ENCODE assay signal across 8 cellular contexts in the genomic region with DNA sequence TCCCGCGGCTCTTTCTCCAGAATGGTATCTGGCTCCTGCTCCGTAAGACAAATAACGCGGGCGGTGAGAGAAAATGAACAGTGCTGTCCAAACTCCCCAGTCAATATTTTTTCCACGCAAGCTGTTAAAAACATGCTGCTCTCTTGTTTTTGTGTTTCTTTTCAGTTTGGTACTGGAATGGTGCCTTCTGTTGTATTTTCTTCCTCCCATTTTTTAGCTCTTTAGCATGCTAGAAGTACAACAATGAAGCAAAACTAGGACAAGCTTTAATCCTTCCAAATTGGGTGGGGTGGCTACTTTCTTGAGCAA. TPM values are rescaled to one million over a fixed set of nuclear protein-coding genes. Genes with fewer than 3 reads are reported as not detected.
DNase-seq lines count a peak whose midpoint lies in the region; ATAC-seq, FAIRE-seq and TF ChIP-seq lines count a peak whose summit lies in the region.

No MANE protein-coding gene starts in this region.

- peaks cover 3 to 7% of the 10 kb centered on the region in 2 donors for H3K4me1 ChIP-seq in small intestine (ENCODE audit: control insufficient read depth in 2 of 2, insufficient read depth in 1 of 2, low read depth in 1 of 2, low read length in 1 of 2)

- ATAC-seq in GM21723 (IDR thresholded peaks at IDR 0.05; ENCODE audit: unreplicated experiment): peak; percentile 13
- no peak for ATAC-seq in WTC11
- peak; percentile 57 for ATAC-seq in left ventricle myocardium superior
- ATAC-seq in GM19023 (IDR thresholded peaks at IDR 0.05; ENCODE audit: unreplicated experiment): no peak

- H3K9me3 ChIP-seq in small intestine (ENCODE audit: control insufficient read depth, low read depth): no peaks in the 10 kb centered on the region

- no peaks in the 10 kb centered on the region for H3K27me3 Mint-ChIP-seq in WTC11 (ENCODE audit: low read depth)

- intact Hi-C loops in left ventricle myocardium superior (cut with micrococcal nuclease): loop anchor here (10.0 kb wide), 1 partner anchor 78 kb away; no protein-coding TSS in a partner anchor

- CTCF ChIA-PET in AG04449 (lab: Yijun Ruan, JAX): interaction anchor here (0.8 to 13.3 kb wide), 15 partner anchors 10 to 313 kb away, joined by 3 to 137 read pairs (median 3); a partner anchor contains a TSS
- CTCF ChIA-PET in WTC11 (lab: Charles Lee): interaction anchor here (0.8 to 2.2 kb wide), 10 partner anchors 10 to 312 kb away, joined by 3 to 18 read pairs (median 4); a partner anchor contains a TSS

- H3K36me3 Mint-ChIP-seq in WTC11: peaks cover 28% of the 10 kb centered on the region

- no peak for TF ChIP-seq CTCF in AG04449 (IDR thresholded peaks at IDR 0.05; ENCODE audit: insufficient read depth, low read length, missing control alignments)
- no peak for TF ChIP-seq CTCF in WTC11 (IDR thresholded peaks at IDR 0.05)

- POLR2A ChIA-PET in AG04449 (lab: Yijun Ruan, JAX) (interaction anchor here (1.1 to 1.4 kb wide), 2 partner anchors 29 to 164 kb away, joined by 3 read pairs; no protein-coding TSS in a partner anchor), WTC11 (lab: Charles Lee) (interaction anchor here (0.9 to 1.4 kb wide), 9 partner anchors 10 to 227 kb away, joined by 3 to 6 read pairs (median 4); a partner anchor contains a TSS)

- DNase-seq in AG04449 (ENCODE audit: low read depth, low spot score) (no peak), WTC11 (ENCODE audit: low spot score) (no peak), left ventricle myocardium superior (no peak), small intestine (no peak), foreskin melanocyte (no peak), COR-L47 (lab: John Stamatoyannopoulos, UW) (no peak)

- peak overlapping the region; percentile 82 to 96 for H3K27ac ChIP-seq in small intestine (ENCODE audit: low read depth in 1 of 2, low read length in 1 of 2)

- H3K4me3 Mint-ChIP-seq in WTC11: peak overlapping the region; percentile 87

- FAIRE-seq in small intestine (lab: Jason Lieb, UNC): no peak

- peak overlapping the region; percentile 95 for H3K4me3 ChIP-seq in AG04449 (ENCODE audit: low read depth, low read length)
- peak overlapping the region; percentile 19 to 88 for H3K4me3 ChIP-seq in small intestine (ENCODE audit: low read depth in 1 of 2, low read length in 2 of 2)

- H3K27me3 ChIP-seq in small intestine (ENCODE audit: control insufficient read depth in 2 of 2, insufficient read depth in 2 of 2, low read length in 2 of 2): no peaks in the 10 kb centered on the region

- no peaks in the 10 kb centered on the region for H3K9me3 Mint-ChIP-seq in WTC11

- peak overlapping the region; percentile 98 for H3K27ac Mint-ChIP-seq in WTC11

- WGBS in small intestine, 3 donors: 2 to 5% (median 3%) methylated on average over 7 of the region's 7 CpGs

- peaks cover 0 to 2% of the 10 kb centered on the region in 2 donors for H3K36me3 ChIP-seq in small intestine (ENCODE audit: control insufficient read depth in 2 of 2, insufficient read depth in 2 of 2, low read length in 2 of 2)

- peaks cover 50% of the 10 kb centered on the region for H3K4me1 Mint-ChIP-seq in WTC11

TF ChIP-seq in WTC11, 78 proteins besides CTCF, POLR2A, EP300 and RAD21:
- TF ChIP-seq ATF1 (CRISPR knock-in tag; IDR thresholded peaks at IDR 0.05) (no peak), ELF4 (CRISPR knock-in tag; IDR thresholded peaks at IDR 0.05; ENCODE audit: low read depth) (no peak), MYBL2 (CRISPR knock-in tag; IDR thresholded peaks at IDR 0.05) (no peak), OVOL2 (CRISPR knock-in tag; IDR thresholded peaks at IDR 0.05; ENCODE audit: borderline replicate concordance) (no peak), TP53 (CRISPR knock-in tag; IDR thresholded peaks at IDR 0.05) (no peak), ETV6 (CRISPR knock-in tag; IDR thresholded peaks at IDR 0.05) (no peak)
- TF ChIP-seq, protein P1, sequence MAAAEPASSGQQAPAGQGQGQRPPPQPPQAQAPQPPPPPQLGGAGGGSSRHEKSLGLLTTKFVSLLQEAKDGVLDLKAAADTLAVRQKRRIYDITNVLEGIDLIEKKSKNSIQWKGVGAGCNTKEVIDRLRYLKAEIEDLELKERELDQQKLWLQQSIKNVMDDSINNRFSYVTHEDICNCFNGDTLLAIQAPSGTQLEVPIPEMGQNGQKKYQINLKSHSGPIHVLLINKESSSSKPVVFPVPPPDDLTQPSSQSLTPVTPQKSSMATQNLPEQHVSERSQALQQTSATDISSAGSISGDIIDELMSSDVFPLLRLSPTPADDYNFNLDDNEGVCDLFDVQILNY (CRISPR knock-in tag; IDR thresholded peaks at IDR 0.05): 0 out of 2 replicates have a peak, but pooled peaks have one; percentile 2
- TF ChIP-seq, protein P2, sequence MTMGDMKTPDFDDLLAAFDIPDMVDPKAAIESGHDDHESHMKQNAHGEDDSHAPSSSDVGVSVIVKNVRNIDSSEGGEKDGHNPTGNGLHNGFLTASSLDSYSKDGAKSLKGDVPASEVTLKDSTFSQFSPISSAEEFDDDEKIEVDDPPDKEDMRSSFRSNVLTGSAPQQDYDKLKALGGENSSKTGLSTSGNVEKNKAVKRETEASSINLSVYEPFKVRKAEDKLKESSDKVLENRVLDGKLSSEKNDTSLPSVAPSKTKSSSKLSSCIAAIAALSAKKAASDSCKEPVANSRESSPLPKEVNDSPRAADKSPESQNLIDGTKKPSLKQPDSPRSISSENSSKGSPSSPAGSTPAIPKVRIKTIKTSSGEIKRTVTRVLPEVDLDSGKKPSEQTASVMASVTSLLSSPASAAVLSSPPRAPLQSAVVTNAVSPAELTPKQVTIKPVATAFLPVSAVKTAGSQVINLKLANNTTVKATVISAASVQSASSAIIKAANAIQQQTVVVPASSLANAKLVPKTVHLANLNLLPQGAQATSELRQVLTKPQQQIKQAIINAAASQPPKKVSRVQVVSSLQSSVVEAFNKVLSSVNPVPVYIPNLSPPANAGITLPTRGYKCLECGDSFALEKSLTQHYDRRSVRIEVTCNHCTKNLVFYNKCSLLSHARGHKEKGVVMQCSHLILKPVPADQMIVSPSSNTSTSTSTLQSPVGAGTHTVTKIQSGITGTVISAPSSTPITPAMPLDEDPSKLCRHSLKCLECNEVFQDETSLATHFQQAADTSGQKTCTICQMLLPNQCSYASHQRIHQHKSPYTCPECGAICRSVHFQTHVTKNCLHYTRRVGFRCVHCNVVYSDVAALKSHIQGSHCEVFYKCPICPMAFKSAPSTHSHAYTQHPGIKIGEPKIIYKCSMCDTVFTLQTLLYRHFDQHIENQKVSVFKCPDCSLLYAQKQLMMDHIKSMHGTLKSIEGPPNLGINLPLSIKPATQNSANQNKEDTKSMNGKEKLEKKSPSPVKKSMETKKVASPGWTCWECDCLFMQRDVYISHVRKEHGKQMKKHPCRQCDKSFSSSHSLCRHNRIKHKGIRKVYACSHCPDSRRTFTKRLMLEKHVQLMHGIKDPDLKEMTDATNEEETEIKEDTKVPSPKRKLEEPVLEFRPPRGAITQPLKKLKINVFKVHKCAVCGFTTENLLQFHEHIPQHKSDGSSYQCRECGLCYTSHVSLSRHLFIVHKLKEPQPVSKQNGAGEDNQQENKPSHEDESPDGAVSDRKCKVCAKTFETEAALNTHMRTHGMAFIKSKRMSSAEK (CRISPR knock-in tag; IDR thresholded peaks at IDR 0.05; ENCODE audit: borderline replicate concordance): no peak

RNA-seq across cellular contexts. Expression of a gene that starts 0.6 kb away (rescaled TPM):
- total RNA-seq in WTC11 (2021) (74.5 to 87.7 TPM (median 75.2 TPM) in 3 replicates), left ventricle myocardium superior (7.4 TPM)
- 10 to 100 TPM in 2 of 3 donors, 1 to 10 TPM in 1; 9.5 to 16.5 (median 12.3) TPM for polyA plus RNA-seq in small intestine

Comparison
In these comparisons a context has a peak if more than half of its experiments do, and no peak if none do; other contexts are left out.
1. ATAC-seq: peak in GM21723 (single experiment) and left ventricle myocardium superior (single experiment); none in WTC11 (single experiment) and GM19023 (single experiment).